1 cellular context compared by ENCODE assay signal in the genomic region with DNA sequence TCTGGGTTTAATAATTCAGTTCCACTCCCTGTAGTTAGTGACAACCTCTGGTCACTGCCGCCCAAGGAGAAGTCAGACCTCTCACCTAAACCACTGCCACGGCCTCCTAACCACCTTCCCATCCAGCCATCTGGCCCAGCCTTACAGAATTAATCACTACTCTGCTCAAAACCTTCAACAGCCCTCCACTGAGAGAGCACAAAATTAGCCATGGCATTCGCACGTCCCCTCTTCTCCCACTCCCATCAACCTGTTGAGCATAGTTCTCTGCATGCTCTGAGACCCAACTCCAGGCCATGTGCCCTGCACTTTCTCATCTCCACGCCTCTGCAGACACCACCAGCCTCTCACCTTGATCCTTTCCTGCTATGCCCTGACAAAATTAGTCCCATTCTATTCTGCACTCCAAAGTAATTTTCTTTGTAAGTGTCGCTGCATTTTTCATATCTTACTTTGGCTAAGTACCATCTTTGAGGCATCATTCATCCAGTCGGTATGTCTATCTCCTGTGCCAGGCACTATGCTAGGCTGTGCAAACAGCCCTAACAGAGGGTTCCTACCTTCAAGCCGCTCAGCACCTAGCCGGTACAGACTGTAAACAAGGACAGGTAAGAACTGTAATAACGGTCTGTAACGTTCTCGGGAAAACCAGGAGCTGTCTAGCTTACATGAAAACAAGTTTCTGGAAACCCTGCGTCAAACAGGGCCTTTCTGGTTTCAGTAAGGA.
A peak's percentile ranks its signal among the peaks of the same experiment; 100 is the strongest.
TF ChIP-seq lines count a peak whose summit lies in the region.

No MANE protein-coding gene starts in this region.

TF ChIP-seq in HepG2, 621 proteins besides CTCF, POLR2A, EP300 and RAD21 (continued from another document and continues in another):
- TF ChIP-seq ZNF724P (CRISPR knock-in tag; IDR thresholded peaks at IDR 0.05; ENCODE audit: borderline replicate concordance), result no peak
- TF ChIP-seq, protein P1, sequence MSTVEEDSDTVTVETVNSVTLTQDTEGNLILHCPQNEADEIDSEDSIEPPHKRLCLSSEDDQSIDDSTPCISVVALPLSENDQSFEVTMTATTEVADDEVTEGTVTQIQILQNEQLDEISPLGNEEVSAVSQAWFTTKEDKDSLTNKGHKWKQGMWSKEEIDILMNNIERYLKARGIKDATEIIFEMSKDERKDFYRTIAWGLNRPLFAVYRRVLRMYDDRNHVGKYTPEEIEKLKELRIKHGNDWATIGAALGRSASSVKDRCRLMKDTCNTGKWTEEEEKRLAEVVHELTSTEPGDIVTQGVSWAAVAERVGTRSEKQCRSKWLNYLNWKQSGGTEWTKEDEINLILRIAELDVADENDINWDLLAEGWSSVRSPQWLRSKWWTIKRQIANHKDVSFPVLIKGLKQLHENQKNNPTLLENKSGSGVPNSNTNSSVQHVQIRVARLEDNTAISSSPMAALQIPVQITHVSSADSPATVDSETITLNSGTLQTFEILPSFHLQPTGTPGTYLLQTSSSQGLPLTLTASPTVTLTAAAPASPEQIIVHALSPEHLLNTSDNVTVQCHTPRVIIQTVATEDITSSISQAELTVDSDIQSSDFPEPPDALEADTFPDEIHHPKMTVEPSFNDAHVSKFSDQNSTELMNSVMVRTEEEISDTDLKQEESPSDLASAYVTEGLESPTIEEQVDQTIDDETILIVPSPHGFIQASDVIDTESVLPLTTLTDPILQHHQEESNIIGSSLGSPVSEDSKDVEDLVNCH (CRISPR knock-in tag; IDR thresholded peaks at IDR 0.05), result no peak
- TF ChIP-seq TOPORS (CRISPR knock-in tag; IDR thresholded peaks at IDR 0.05), result no peak
- no peak for TF ChIP-seq ZNF335 (CRISPR knock-in tag; IDR thresholded peaks at IDR 0.05)
- TF ChIP-seq ZFX (CRISPR knock-in tag; IDR thresholded peaks at IDR 0.05; ENCODE audit: low read depth), result no peak
- TF ChIP-seq, protein P2, sequence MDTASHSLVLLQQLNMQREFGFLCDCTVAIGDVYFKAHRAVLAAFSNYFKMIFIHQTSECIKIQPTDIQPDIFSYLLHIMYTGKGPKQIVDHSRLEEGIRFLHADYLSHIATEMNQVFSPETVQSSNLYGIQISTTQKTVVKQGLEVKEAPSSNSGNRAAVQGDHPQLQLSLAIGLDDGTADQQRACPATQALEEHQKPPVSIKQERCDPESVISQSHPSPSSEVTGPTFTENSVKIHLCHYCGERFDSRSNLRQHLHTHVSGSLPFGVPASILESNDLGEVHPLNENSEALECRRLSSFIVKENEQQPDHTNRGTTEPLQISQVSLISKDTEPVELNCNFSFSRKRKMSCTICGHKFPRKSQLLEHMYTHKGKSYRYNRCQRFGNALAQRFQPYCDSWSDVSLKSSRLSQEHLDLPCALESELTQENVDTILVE (CRISPR knock-in tag; IDR thresholded peaks at IDR 0.05), result no peak
- 0 out of 2 replicates have a peak, but pooled peaks have one; percentile 23 for TF ChIP-seq ZNF3 (CRISPR knock-in tag; IDR thresholded peaks at IDR 0.05)
- no peak for TF ChIP-seq ZNF224 (CRISPR knock-in tag; IDR thresholded peaks at IDR 0.05)
- no peak for TF ChIP-seq SMYD3 (CRISPR knock-in tag; IDR thresholded peaks at IDR 0.05)
- TF ChIP-seq, protein P3, sequence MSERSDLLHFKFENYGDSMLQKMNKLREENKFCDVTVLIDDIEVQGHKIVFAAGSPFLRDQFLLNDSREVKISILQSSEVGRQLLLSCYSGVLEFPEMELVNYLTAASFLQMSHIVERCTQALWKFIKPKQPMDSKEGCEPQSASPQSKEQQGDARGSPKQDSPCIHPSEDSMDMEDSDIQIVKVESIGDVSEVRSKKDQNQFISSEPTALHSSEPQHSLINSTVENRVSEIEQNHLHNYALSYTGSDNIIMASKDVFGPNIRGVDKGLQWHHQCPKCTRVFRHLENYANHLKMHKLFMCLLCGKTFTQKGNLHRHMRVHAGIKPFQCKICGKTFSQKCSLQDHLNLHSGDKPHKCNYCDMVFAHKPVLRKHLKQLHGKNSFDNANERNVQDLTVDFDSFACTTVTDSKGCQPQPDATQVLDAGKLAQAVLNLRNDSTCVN (CRISPR knock-in tag; IDR thresholded peaks at IDR 0.05; ENCODE audit: borderline replicate concordance), result no peak
- no peak for TF ChIP-seq ZBTB7A (CRISPR knock-in tag; IDR thresholded peaks at IDR 0.05)
- TF ChIP-seq, protein P4, sequence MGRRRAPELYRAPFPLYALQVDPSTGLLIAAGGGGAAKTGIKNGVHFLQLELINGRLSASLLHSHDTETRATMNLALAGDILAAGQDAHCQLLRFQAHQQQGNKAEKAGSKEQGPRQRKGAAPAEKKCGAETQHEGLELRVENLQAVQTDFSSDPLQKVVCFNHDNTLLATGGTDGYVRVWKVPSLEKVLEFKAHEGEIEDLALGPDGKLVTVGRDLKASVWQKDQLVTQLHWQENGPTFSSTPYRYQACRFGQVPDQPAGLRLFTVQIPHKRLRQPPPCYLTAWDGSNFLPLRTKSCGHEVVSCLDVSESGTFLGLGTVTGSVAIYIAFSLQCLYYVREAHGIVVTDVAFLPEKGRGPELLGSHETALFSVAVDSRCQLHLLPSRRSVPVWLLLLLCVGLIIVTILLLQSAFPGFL (CRISPR knock-in tag; IDR thresholded peaks at IDR 0.05), result no peak
- no peak for TF ChIP-seq PHF5A (CRISPR knock-in tag; IDR thresholded peaks at IDR 0.05; ENCODE audit: low read depth, unreplicated experiment)
- TF ChIP-seq TCF7 (IDR thresholded peaks at IDR 0.05; ENCODE audit: low read depth), result no peak
- TF ChIP-seq FOXP1 (IDR thresholded peaks at IDR 0.05), result no peak
- TF ChIP-seq FOXP1 (CRISPR knock-in tag; IDR thresholded peaks at IDR 0.05), result no peak
- TF ChIP-seq, protein P5, sequence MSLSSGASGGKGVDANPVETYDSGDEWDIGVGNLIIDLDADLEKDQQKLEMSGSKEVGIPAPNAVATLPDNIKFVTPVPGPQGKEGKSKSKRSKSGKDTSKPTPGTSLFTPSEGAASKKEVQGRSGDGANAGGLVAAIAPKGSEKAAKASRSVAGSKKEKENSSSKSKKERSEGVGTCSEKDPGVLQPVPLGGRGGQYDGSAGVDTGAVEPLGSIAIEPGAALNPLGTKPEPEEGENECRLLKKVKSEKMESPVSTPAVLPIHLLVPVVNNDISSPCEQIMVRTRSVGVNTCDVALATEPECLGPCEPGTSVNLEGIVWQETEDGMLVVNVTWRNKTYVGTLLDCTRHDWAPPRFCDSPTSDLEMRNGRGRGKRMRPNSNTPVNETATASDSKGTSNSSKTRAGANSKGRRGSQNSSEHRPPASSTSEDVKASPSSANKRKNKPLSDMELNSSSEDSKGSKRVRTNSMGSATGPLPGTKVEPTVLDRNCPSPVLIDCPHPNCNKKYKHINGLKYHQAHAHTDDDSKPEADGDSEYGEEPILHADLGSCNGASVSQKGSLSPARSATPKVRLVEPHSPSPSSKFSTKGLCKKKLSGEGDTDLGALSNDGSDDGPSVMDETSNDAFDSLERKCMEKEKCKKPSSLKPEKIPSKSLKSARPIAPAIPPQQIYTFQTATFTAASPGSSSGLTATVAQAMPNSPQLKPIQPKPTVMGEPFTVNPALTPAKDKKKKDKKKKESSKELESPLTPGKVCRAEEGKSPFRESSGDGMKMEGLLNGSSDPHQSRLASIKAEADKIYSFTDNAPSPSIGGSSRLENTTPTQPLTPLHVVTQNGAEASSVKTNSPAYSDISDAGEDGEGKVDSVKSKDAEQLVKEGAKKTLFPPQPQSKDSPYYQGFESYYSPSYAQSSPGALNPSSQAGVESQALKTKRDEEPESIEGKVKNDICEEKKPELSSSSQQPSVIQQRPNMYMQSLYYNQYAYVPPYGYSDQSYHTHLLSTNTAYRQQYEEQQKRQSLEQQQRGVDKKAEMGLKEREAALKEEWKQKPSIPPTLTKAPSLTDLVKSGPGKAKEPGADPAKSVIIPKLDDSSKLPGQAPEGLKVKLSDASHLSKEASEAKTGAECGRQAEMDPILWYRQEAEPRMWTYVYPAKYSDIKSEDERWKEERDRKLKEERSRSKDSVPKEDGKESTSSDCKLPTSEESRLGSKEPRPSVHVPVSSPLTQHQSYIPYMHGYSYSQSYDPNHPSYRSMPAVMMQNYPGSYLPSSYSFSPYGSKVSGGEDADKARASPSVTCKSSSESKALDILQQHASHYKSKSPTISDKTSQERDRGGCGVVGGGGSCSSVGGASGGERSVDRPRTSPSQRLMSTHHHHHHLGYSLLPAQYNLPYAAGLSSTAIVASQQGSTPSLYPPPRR (CRISPR knock-in tag; IDR thresholded peaks at IDR 0.05; ENCODE audit: borderline replicate concordance), result no peak
- TF ChIP-seq RBM39 (IDR thresholded peaks at IDR 0.05; ENCODE audit: low read depth, low read length, poor library complexity, severe bottlenecking), result no peak
- TF ChIP-seq YY1 (IDR thresholded peaks at IDR 0.05; ENCODE audit: insufficient read depth, insufficient replicate concordance, low read depth, low read length), result no peak
- no peak for TF ChIP-seq ZFP36 (IDR thresholded peaks at IDR 0.05; ENCODE audit: borderline replicate concordance, low read depth, low read length, partially characterized antibody)
- TF ChIP-seq IKZF4 (CRISPR knock-in tag; IDR thresholded peaks at IDR 0.05; ENCODE audit: borderline replicate concordance, low read depth, not compliant biosample characterization), result no peak
- TF ChIP-seq, protein P6, sequence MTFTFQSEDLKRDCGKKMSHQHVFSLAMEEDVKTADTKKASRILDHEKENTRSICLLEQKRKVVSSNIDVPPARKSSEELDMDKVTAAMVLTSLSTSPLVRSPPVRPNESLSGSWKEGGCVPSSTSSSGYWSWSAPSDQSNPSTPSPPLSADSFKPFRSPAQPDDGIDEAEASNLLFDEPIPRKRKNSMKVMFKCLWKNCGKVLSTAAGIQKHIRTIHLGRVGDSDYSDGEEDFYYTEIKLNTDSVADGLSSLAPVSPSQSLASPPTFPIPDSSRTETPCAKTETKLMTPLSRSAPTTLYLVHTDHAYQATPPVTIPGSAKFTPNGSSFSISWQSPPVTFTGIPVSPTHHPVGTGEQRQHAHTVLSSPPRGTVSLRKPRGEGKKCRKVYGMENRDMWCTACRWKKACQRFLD (CRISPR knock-in tag; IDR thresholded peaks at IDR 0.05; ENCODE audit: borderline replicate concordance), result no peak
- TF ChIP-seq, protein P7, sequence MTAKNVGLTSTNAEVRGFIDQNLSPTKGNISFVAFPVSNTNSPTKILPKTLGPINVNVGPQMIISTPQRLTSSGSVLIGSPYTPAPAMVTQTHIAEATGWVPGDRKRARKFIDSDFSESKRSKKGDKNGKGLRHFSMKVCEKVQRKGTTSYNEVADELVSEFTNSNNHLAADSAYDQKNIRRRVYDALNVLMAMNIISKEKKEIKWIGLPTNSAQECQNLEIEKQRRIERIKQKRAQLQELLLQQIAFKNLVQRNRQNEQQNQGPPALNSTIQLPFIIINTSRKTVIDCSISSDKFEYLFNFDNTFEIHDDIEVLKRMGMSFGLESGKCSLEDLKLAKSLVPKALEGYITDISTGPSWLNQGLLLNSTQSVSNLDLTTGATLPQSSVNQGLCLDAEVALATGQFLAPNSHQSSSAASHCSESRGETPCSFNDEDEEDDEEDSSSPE (CRISPR knock-in tag; IDR thresholded peaks at IDR 0.05), result no peak
- TF ChIP-seq, protein P8, sequence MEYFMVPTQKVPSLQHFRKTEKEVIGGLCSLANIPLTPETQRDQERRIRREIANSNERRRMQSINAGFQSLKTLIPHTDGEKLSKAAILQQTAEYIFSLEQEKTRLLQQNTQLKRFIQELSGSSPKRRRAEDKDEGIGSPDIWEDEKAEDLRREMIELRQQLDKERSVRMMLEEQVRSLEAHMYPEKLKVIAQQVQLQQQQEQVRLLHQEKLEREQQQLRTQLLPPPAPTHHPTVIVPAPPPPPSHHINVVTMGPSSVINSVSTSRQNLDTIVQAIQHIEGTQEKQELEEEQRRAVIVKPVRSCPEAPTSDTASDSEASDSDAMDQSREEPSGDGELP (IDR thresholded peaks at IDR 0.05; ENCODE audit: borderline replicate concordance, low read depth), result no peak
- TF ChIP-seq ZBTB7B (CRISPR knock-in tag; IDR thresholded peaks at IDR 0.05), result 0 out of 2 replicates have a peak, but pooled peaks have one; percentile 5
- TF ChIP-seq, protein P9, sequence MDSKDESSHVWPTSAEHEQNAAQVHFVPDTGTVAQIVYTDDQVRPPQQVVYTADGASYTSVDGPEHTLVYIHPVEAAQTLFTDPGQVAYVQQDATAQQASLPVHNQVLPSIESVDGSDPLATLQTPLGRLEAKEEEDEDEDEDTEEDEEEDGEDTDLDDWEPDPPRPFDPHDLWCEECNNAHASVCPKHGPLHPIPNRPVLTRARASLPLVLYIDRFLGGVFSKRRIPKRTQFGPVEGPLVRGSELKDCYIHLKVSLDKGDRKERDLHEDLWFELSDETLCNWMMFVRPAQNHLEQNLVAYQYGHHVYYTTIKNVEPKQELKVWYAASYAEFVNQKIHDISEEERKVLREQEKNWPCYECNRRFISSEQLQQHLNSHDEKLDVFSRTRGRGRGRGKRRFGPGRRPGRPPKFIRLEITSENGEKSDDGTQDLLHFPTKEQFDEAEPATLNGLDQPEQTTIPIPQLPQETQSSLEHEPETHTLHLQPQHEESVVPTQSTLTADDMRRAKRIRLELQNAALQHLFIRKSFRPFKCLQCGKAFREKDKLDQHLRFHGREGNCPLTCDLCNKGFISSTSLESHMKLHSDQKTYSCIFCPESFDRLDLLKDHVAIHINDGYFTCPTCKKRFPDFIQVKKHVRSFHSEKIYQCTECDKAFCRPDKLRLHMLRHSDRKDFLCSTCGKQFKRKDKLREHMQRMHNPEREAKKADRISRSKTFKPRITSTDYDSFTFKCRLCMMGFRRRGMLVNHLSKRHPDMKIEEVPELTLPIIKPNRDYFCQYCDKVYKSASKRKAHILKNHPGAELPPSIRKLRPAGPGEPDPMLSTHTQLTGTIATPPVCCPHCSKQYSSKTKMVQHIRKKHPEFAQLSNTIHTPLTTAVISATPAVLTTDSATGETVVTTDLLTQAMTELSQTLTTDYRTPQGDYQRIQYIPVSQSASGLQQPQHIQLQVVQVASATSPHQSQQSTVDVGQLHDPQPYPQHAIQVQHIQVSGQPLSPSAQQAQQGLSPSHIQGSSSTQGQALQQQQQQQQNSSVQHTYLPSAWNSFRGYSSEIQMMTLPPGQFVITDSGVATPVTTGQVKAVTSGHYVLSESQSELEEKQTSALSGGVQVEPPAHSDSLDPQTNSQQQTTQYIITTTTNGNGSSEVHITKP (CRISPR knock-in tag; IDR thresholded peaks at IDR 0.05; ENCODE audit: low read depth), result no peak
- TF ChIP-seq SP5 (CRISPR knock-in tag; IDR thresholded peaks at IDR 0.05; ENCODE audit: borderline replicate concordance, low read depth), result no peak
- TF ChIP-seq ARNTL (CRISPR knock-in tag; IDR thresholded peaks at IDR 0.05), result no peak
- TF ChIP-seq AKAP8 (CRISPR knock-in tag; IDR thresholded peaks at IDR 0.05), result no peak
- TF ChIP-seq, protein P10, sequence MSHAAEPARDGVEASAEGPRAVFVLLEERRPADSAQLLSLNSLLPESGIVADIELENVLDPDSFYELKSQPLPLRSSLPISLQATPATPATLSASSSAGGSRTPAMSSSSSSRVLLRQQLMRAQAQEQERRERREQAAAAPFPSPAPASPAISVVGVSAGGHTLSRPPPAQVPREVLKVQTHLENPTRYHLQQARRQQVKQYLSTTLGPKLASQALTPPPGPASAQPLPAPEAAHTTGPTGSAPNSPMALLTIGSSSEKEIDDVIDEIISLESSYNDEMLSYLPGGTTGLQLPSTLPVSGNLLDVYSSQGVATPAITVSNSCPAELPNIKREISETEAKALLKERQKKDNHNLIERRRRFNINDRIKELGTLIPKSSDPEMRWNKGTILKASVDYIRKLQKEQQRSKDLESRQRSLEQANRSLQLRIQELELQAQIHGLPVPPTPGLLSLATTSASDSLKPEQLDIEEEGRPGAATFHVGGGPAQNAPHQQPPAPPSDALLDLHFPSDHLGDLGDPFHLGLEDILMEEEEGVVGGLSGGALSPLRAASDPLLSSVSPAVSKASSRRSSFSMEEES (CRISPR knock-in tag; IDR thresholded peaks at IDR 0.05), result no peak
- TF ChIP-seq ZNF10 (CRISPR knock-in tag; IDR thresholded peaks at IDR 0.05; ENCODE audit: borderline replicate concordance, low read depth), result no peak
- no peak for TF ChIP-seq IRF2 (CRISPR knock-in tag; IDR thresholded peaks at IDR 0.05)
- TF ChIP-seq GABPB1 (CRISPR knock-in tag; IDR thresholded peaks at IDR 0.05), result no peak
- peak; percentile 42; the same call in 1 of the 2 replicates for TF ChIP-seq SIN3A (IDR thresholded peaks at IDR 0.05; ENCODE audit: borderline replicate concordance, low read depth, low read length)
- TF ChIP-seq MTF1 (CRISPR knock-in tag; IDR thresholded peaks at IDR 0.05), result no peak
- no peak for TF ChIP-seq ATF7 (IDR thresholded peaks at IDR 0.05)
- TF ChIP-seq ATF7 (CRISPR knock-in tag; IDR thresholded peaks at IDR 0.05), result no peak
- TF ChIP-seq ZNF749 (CRISPR knock-in tag; IDR thresholded peaks at IDR 0.05; ENCODE audit: borderline replicate concordance), result no peak
